1 cellular context compared by ENCODE assay signal in the genomic region with DNA sequence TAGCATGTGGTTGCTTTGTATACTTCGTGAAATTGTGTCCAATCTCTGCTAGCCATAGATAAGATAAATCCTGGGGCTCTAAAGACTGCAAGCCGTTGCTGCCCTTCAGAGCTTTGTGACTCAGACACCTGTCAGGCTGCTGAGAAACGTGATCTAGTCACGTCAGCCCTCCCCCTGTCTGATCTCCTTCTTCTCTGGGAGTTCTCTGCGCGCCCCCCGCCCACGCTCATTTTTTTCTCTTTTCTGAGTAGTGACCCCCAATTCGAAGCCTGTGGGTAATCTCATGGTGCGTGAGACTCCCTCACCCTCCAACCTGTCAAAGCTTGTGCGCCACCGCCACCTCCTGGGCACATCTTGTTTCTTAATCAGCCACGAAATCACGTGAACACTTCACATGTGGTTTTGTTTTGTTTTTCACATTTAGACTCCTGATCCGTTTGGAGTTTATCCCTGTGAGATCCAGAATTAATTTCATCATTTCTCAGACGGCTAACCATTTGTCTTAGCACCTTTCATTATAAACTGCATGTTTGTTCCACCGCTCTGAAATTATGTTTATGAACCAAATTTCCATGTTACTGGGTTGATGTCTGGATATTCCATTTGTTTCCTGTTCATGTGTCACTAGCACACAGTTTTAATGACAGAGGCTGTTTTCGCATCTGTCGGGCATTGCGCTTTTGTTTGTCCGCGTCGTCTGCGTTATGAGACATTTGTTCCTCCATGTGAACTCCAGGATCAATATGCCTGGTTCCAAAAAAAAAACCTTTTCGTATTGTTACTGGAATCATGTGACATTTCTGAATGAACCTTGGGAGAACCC.
TF ChIP-seq lines count a peak whose summit lies in the region.

No MANE protein-coding gene starts in this region.

TF ChIP-seq in K562, 482 proteins besides CTCF, POLR2A, EP300 and RAD21 (continues in another document):
- TF ChIP-seq ATF3 (IDR thresholded peaks at IDR 0.05) (peak; percentile 79), ATF3 (CRISPR knock-in tag; conservative IDR thresholded peaks at IDR 0.05) (peak; percentile 66; the same call in 1 of the 2 replicates), MEIS2 (IDR thresholded peaks at IDR 0.05; ENCODE audit: partially characterized antibody) (peak; percentile 66), RCOR1 (IDR thresholded peaks at IDR 0.05; ENCODE audit: borderline replicate concordance in 1 of 2, low read depth in 2 of 2, low read length in 2 of 2) (peak; percentile 81 to 99), CREBBP (IDR thresholded peaks at IDR 0.05; ENCODE audit: low read depth, low read length) (no peak), NBN (IDR thresholded peaks at IDR 0.05; ENCODE audit: low read depth) (0 out of 2 replicates have a peak, but pooled peaks have one; percentile 39), ZBED1 (IDR thresholded peaks at IDR 0.05) (0 out of 2 replicates have a peak, but pooled peaks have one; percentile 64), TOE1 (IDR thresholded peaks at IDR 0.05; ENCODE audit: borderline replicate concordance) (peak; percentile 86; the same call in 1 of the 2 replicates), TOE1 (CRISPR knock-in tag; IDR thresholded peaks at IDR 0.05; ENCODE audit: borderline replicate concordance, low read depth) (no peak), ZNF695 (CRISPR knock-in tag; IDR thresholded peaks at IDR 0.05) (no peak), TBL1XR1 (IDR thresholded peaks at IDR 0.05; ENCODE audit: low read length in 2 of 2) (0 out of 4 replicates have a peak, but pooled peaks of 1 of the 2 experiments have one; percentile 21), CAMTA2 (CRISPR knock-in tag; conservative IDR thresholded peaks at IDR 0.05) (no peak), ETS1 (conservative IDR thresholded peaks at IDR 0.05; ENCODE audit: control insufficient read depth, low read depth, low read length) (peak; percentile 46; the same call in 1 of the 2 replicates), TFAP4 (CRISPR knock-in tag; IDR thresholded peaks at IDR 0.05; ENCODE audit: borderline replicate concordance) (peak; percentile 74; the same call in 1 of the 2 replicates), PML (IDR thresholded peaks at IDR 0.05; ENCODE audit: low read length) (peak; percentile 44; the same call in 1 of the 2 replicates), ARHGAP35 (IDR thresholded peaks at IDR 0.05; ENCODE audit: partially characterized antibody) (no peak), SMARCA4 (IDR thresholded peaks at IDR 0.05) (peak; percentile 83), SIRT6 (IDR thresholded peaks at IDR 0.05; ENCODE audit: low read depth, low read length) (no peak), ARID1B (IDR thresholded peaks at IDR 0.05) (peak; percentile 85), HDAC3 (IDR thresholded peaks at IDR 0.05; ENCODE audit: borderline replicate concordance, partially characterized antibody) (peak; percentile 29), ZKSCAN8 (CRISPR knock-in tag; IDR thresholded peaks at IDR 0.05) (no peak), CREB3L1 (IDR thresholded peaks at IDR 0.05; ENCODE audit: borderline replicate concordance, low read depth) (0 out of 2 replicates have a peak, but pooled peaks have one; percentile 13), ATF1 (CRISPR knock-in tag; IDR thresholded peaks at IDR 0.05) (no peak), ATF1 (tag; IDR thresholded peaks at IDR 0.05) (peak; percentile 61; the same call in 1 of the 2 replicates), PURB (CRISPR knock-in tag; IDR thresholded peaks at IDR 0.05; ENCODE audit: low read depth) (no peak), CBFB (CRISPR knock-in tag; IDR thresholded peaks at IDR 0.05) (no peak), TEAD1 (CRISPR knock-in tag; IDR thresholded peaks at IDR 0.05) (peak in 1 of 2 experiments; percentile 41; a peak in 1 of 4 replicates), MXI1 (IDR thresholded peaks at IDR 0.05; ENCODE audit: low read depth, low read length) (peak; percentile 86), RAD51 (IDR thresholded peaks at IDR 0.05; ENCODE audit: borderline replicate concordance, low read depth) (peak; percentile 91), TCF3 (CRISPR knock-in tag; IDR thresholded peaks at IDR 0.05) (peak; percentile 75), PHB (CRISPR knock-in tag; IDR thresholded peaks at IDR 0.05) (no peak), IRF9 (tag; IDR thresholded peaks at IDR 0.05) (no peak), CEBPG (CRISPR knock-in tag; IDR thresholded peaks at IDR 0.05) (no peak; the same call in 1 of the 2 replicates), CEBPG (tag; conservative IDR thresholded peaks at IDR 0.05 in 1 of 2, IDR thresholded peaks at IDR 0.05 in 1 of 2) (peak in 1 of 2 experiments; percentile 49; a peak in 2 of 4 replicates), TEAD4 (IDR thresholded peaks at IDR 0.05; ENCODE audit: low read length) (peak; percentile 77), TEAD4 (CRISPR knock-in tag; IDR thresholded peaks at IDR 0.05; ENCODE audit: borderline replicate concordance) (no peak), GATA2 (CRISPR knock-in tag; IDR thresholded peaks at IDR 0.05) (peak; percentile 55), ZNF263 (CRISPR knock-in tag; IDR thresholded peaks at IDR 0.05; ENCODE audit: borderline replicate concordance) (peak; percentile 71; the same call in 1 of the 2 replicates), SIN3A (IDR thresholded peaks at IDR 0.05; ENCODE audit: borderline replicate concordance in 2 of 2, control insufficient read depth in 1 of 2, low read depth in 2 of 2, low read length in 2 of 2) (peak; percentile 79 to 83; a peak in 3 of 4 replicates), ZBTB9 (CRISPR knock-in tag; IDR thresholded peaks at IDR 0.05) (peak; percentile 66; the same call in 1 of the 2 replicates), NFIC (IDR thresholded peaks at IDR 0.05) (peak; percentile 37; the same call in 1 of the 2 replicates), ATF2 (CRISPR knock-in tag; IDR thresholded peaks at IDR 0.05) (no peak), EGR1 (conservative IDR thresholded peaks at IDR 0.05) (peak; percentile 89)
- TF ChIP-seq, protein P1, sequence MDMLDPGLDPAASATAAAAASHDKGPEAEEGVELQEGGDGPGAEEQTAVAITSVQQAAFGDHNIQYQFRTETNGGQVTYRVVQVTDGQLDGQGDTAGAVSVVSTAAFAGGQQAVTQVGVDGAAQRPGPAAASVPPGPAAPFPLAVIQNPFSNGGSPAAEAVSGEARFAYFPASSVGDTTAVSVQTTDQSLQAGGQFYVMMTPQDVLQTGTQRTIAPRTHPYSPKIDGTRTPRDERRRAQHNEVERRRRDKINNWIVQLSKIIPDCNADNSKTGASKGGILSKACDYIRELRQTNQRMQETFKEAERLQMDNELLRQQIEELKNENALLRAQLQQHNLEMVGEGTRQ (CRISPR knock-in tag; IDR thresholded peaks at IDR 0.05), result peak; percentile 87
- TF ChIP-seq, protein P2, sequence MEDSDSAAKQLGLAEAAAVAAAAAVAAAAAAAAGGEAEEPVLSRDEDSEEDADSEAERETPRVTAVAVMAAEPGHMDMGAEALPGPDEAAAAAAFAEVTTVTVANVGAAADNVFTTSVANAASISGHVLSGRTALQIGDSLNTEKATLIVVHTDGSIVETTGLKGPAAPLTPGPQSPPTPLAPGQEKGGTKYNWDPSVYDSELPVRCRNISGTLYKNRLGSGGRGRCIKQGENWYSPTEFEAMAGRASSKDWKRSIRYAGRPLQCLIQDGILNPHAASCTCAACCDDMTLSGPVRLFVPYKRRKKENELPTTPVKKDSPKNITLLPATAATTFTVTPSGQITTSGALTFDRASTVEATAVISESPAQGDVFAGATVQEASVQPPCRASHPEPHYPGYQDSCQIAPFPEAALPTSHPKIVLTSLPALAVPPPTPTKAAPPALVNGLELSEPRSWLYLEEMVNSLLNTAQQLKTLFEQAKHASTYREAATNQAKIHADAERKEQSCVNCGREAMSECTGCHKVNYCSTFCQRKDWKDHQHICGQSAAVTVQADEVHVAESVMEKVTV (CRISPR knock-in tag; IDR thresholded peaks at IDR 0.05), result peak; percentile 72
- TF ChIP-seq, protein P3, sequence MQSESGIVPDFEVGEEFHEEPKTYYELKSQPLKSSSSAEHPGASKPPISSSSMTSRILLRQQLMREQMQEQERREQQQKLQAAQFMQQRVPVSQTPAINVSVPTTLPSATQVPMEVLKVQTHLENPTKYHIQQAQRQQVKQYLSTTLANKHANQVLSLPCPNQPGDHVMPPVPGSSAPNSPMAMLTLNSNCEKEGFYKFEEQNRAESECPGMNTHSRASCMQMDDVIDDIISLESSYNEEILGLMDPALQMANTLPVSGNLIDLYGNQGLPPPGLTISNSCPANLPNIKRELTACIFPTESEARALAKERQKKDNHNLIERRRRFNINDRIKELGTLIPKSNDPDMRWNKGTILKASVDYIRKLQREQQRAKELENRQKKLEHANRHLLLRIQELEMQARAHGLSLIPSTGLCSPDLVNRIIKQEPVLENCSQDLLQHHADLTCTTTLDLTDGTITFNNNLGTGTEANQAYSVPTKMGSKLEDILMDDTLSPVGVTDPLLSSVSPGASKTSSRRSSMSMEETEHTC (IDR thresholded peaks at IDR 0.05), result peak; percentile 39; the same call in 1 of the 2 replicates
